Comparison of ENCODE assay signal across 8 cellular contexts in genomic region chr1:66931548-66932124, GRCh38. TPM values are rescaled to one million over a fixed set of nuclear protein-coding genes. Genes with fewer than 3 reads are reported as not detected.
DNase-seq lines count a peak whose midpoint lies in the region; ATAC-seq, FAIRE-seq and TF ChIP-seq lines count a peak whose summit lies in the region.

No MANE protein-coding gene starts in this region.

- TF ChIP-seq CTCF in GM12878 (IDR thresholded peaks at IDR 0.05 in 2 of 3, conservative IDR thresholded peaks at IDR 0.05 in 1 of 3; ENCODE audit: control insufficient read depth in 2 of 3, extremely low read depth in 1 of 3, insufficient read depth in 1 of 3, low read depth in 3 of 3, low read length in 3 of 3) (no peak), GM13976 (IDR thresholded peaks at IDR 0.05; ENCODE audit: borderline replicate concordance, control extremely low read depth, extremely low read depth, insufficient read depth, missing control alignments) (no peak)

- 26% methylated on average over 4 of the region's 6 CpGs for WGBS in HUES64
- WGBS in GM12878 (ENCODE audit: insufficient coverage, insufficient replicate concordance, low lambda C conversion rate, missing lambda C conversion rate): 1% methylated on average over 6 of the region's 6 CpGs
- WGBS in mesendoderm (ENCODE audit: extremely low coverage, insufficient coverage, low lambda C conversion rate): 100% methylated on average over 1 of the region's 6 CpGs

- H3K18ac ChIP-seq in mesendoderm (ENCODE audit: low read length): no peak overlapping the region

- peak overlapping the region; percentile 83 for H2AK5ac ChIP-seq in mesendoderm (ENCODE audit: low read length)

- no peak overlapping the region for H4K8ac ChIP-seq in mesendoderm (ENCODE audit: low read depth, low read length)

- no peaks in the 10 kb centered on the region for H3K79me1 ChIP-seq in mesendoderm (ENCODE audit: low read length)

- H2AFZ ChIP-seq in ACC112 (ENCODE audit: low read length, unreplicated experiment): no peak overlapping the region
- no peak overlapping the region; the same call in 1 of the 2 replicates for H2AFZ ChIP-seq in GM12878 (ENCODE audit: control insufficient read depth, low read depth, low read length)

- no peak overlapping the region for H2BK15ac ChIP-seq in mesendoderm (replicated peaks; ENCODE audit: low read depth)

- BruUV-seq in GM12878 (replicated peaks; lab: Mats Ljungman, UMichigan): no TSS peak

- H3K79me2 ChIP-seq in ACC112 (ENCODE audit: control insufficient read depth, insufficient read depth, low read length, unreplicated experiment) (peaks cover 83% of the 10 kb centered on the region), GM12878 (ENCODE audit: control insufficient read depth, insufficient read depth, low read length) (peaks cover 95% of the 10 kb centered on the region), mesendoderm (ENCODE audit: control insufficient read depth, insufficient read depth, low read length) (peaks cover 32% of the 10 kb centered on the region)

- H4K20me1 ChIP-seq in GM12878 (ENCODE audit: control insufficient read depth, insufficient read depth): no peaks in the 10 kb centered on the region

- in situ Hi-C loops in GM12878 (cut with MboI): loop anchor here (25.0 kb wide), 2 partner anchors 544 to 669 kb away; no protein-coding TSS in a partner anchor
- in situ Hi-C loops in GM13976 (cut with MboI; ENCODE audit: low sequenced_read_pairs, unreplicated experiment): loop anchor here (25.0 kb wide), 1 partner anchor 594 kb away; no protein-coding TSS in a partner anchor

- H3K56ac ChIP-seq in mesendoderm (ENCODE audit: low read length): peak overlapping the region; percentile 80

- FAIRE-seq in GM12878 (lab: Jason Lieb, UNC): no peak

- TF ChIP-seq EP300 in GM12878 (IDR thresholded peaks at IDR 0.05; ENCODE audit: borderline replicate concordance in 1 of 2, control insufficient read depth in 1 of 2, low read depth in 2 of 2, low read length in 2 of 2): no peak

- peak; percentile 26 for ATAC-seq in GM12878

- CTCF ChIA-PET in GM12878 (lab: Yijun Ruan, JAX): no interaction called here

- H3K23ac ChIP-seq in mesendoderm (ENCODE audit: low read length): no peak overlapping the region

- H3K9me3 ChIP-seq in HUES64 (ENCODE audit: insufficient read depth, low read depth, low read length) (no peaks in the 10 kb centered on the region), GM12878 (replicated peaks; ENCODE audit: control insufficient read depth, insufficient read depth, low read length) (no peaks in the 10 kb centered on the region)

- H3K4me2 ChIP-seq in GM12878 (ENCODE audit: control insufficient read depth, insufficient read depth): peak overlapping the region; percentile 78
- peak overlapping the region; percentile 61 for H3K4me2 ChIP-seq in mesendoderm (ENCODE audit: low read length)

- H3K27me3 ChIP-seq in ACC112 (ENCODE audit: insufficient read depth, low read length) (no peaks in the 10 kb centered on the region), HUES64 (ENCODE audit: insufficient read depth, low read length) (no peaks in the 10 kb centered on the region), GM12878 (replicated peaks in 1 of 2; ENCODE audit: control insufficient read depth in 2 of 2, insufficient read depth in 2 of 2, low read length in 1 of 2) (no peaks in the 10 kb centered on the region), mesendoderm (ENCODE audit: insufficient read depth, low read length, poor library complexity) (no peaks in the 10 kb centered on the region)

- no peak overlapping the region for H4K5ac ChIP-seq in mesendoderm (ENCODE audit: low read length)

- intact Hi-C loops in GM12878 (cut with micrococcal nuclease; ENCODE audit: unreplicated experiment): loop anchor here (2.0 to 10.0 kb wide), 5 partner anchors 53 to 657 kb away; partner anchors contain the start of genes IL23R and SERBP1

- no peak for TF ChIP-seq POLR2A in GM12878 (IDR thresholded peaks at IDR 0.05; ENCODE audit: low read depth, low read length)

- no peak for TF ChIP-seq RAD21 in GM12878 (IDR thresholded peaks at IDR 0.05; ENCODE audit: insufficient read depth, low read depth, low read length)

- RAD21 ChIA-PET in GM12878 (lab: Charles Lee; ENCODE audit: unreplicated experiment): interaction anchor here (1.4 kb wide), 1 partner anchor 64 kb away, joined by 5 read pairs; no protein-coding TSS in a partner anchor

- SMC1A ChIA-PET in GM12878 (lab: Charles Lee; ENCODE audit: uncharacterized antibody, unreplicated experiment): no interaction called here

- H3K9ac ChIP-seq in HUES64 (ENCODE audit: low read depth, low read length): peak overlapping the region; percentile 89
- H3K9ac ChIP-seq in GM12878 (ENCODE audit: control insufficient read depth, insufficient read depth, low read length): peak overlapping the region; percentile 95
- H3K9ac ChIP-seq in mesendoderm (ENCODE audit: low read length): peak overlapping the region; percentile 90

- H3K4me1 ChIP-seq in ACC112 (ENCODE audit: control insufficient read depth, insufficient read depth, low read length, unreplicated experiment): peaks cover 55% of the 10 kb centered on the region
- H3K4me1 ChIP-seq in HUES64 (ENCODE audit: insufficient read depth, low read length): peaks cover 24% of the 10 kb centered on the region
- H3K4me1 ChIP-seq in GM12878 (ENCODE audit: control insufficient read depth, insufficient read depth, low read length): no peaks in the 10 kb centered on the region
- no peaks in the 10 kb centered on the region for H3K4me1 ChIP-seq in mesendoderm (ENCODE audit: control insufficient read depth, low read depth, low read length)

- H3K4me3 ChIP-seq in ACC112 (ENCODE audit: low read depth, low read length) (peak overlapping the region; percentile 80), HUES64 (ENCODE audit: low read length) (peak overlapping the region; percentile 99), GM12878 (peak overlapping the region; percentile 92), mesendoderm (ENCODE audit: low read length) (peak overlapping the region; percentile 33)

- POLR2A ChIA-PET in GM12878 (lab: Charles Lee): interaction anchor here (1.2 to 1.8 kb wide), 4 partner anchors 12 to 258 kb away, joined by 3 to 6 read pairs (median 4); partner anchors contain the start of gene SLC35D1

- H3K27ac ChIP-seq in ACC112 (ENCODE audit: low read depth, low read length) (peak overlapping the region; percentile 83), HUES64 (ENCODE audit: low read depth, low read length) (no peak overlapping the region), GM12878 (ENCODE audit: control insufficient read depth, insufficient read depth) (peak overlapping the region; percentile 94), mesendoderm (ENCODE audit: low read depth, low read length) (no peak overlapping the region)

- H3K36me3 ChIP-seq in ACC112 (ENCODE audit: insufficient read depth, low read length): no peaks in the 10 kb centered on the region
- 0 out of 2 replicates have a peak, but pooled peaks cover 3% of the 10 kb centered on the region for H3K36me3 ChIP-seq in HUES64 (ENCODE audit: insufficient read depth, low read length)
- H3K36me3 ChIP-seq in GM12878 (ENCODE audit: control insufficient read depth in 2 of 2, insufficient read depth in 2 of 2, low read length in 1 of 2): no peaks in the 10 kb centered on the region; a peak in 1 of 4 replicates
- no peaks in the 10 kb centered on the region for H3K36me3 ChIP-seq in mesendoderm (ENCODE audit: control insufficient read depth, insufficient read depth, low read length)

- no peak for DNase-seq in GM12878 (ENCODE audit: low read depth, low spot score)
- DNase-seq in mesendoderm: no peak
- no peak for DNase-seq in NCI-H2029 (lab: John Stamatoyannopoulos, UW)
- no peak for DNase-seq in RPMI8226
- DNase-seq in NOMO-1 treated with dmso at 0.1 percent for 144 hours (lab: John Stamatoyannopoulos, UW; ENCODE audit: unreplicated experiment): no peak
- no peak for DNase-seq in GM13976 (ENCODE audit: low spot score)

- H2BK120ac ChIP-seq in mesendoderm (ENCODE audit: low read depth, low read length): no peak overlapping the region

- H3K4ac ChIP-seq in mesendoderm (ENCODE audit: low read depth, low read length): no peak overlapping the region

- H2BK5ac ChIP-seq in mesendoderm (ENCODE audit: low read length): no peak overlapping the region

RNA-seq across cellular contexts. Expression of gene MIER1, which starts 6.8 kb away (rescaled TPM):
- polyA plus RNA-seq in HUES64 (2013, experiment 1 of 2): 23.8 TPM
- 23.9 TPM for polyA plus RNA-seq in HUES64 (2013, experiment 2 of 2)
- total RNA-seq in GM12878 (2013; cell fraction: nucleolus; rRNA removed): 88.2 and 97.4 TPM in 2 replicates
- total RNA-seq in GM12878 (2014; rRNA removed) (24.7 and 30.9 TPM in 2 replicates), GM12878 (2014; rRNA removed; fragmentation: Illumina TruSeq; extraction: Trizol) (33.9 and 34.2 TPM in 2 replicates), GM12878 (2021) (29.7 and 31.4 TPM in 2 replicates)
- polyA plus RNA-seq in GM12878 (2011; ENCODE audit: low read depth): 10.0 TPM
- polyA plus RNA-seq in GM12878 (2011; rRNA removed) (22.8 and 39.8 TPM in 2 replicates), GM12878 (2014; fragmentation: Illumina TruSeq; extraction: Trizol) (26.6 and 32.5 TPM in 2 replicates), GM12878 (2014; fragmentation: Nextera tagmentation; extraction: Ambion mirVana) (10 to 100 TPM; 16.1 to 24.6 TPM), GM12878 (2014; rRNA removed) (13.4 and 13.6 TPM in 2 replicates), GM12878 (2016; fragmentation: Nextera tagmentation; extraction: Ambion mirVana) (10 to 100 TPM; 35.2 to 39.8 TPM)
- 6.0 and 6.5 TPM in 2 replicates for polyA plus RNA-seq in GM12878 (2011; cell fraction: cytosol; rRNA removed)
- polyA plus RNA-seq in GM12878 (2011; cell fraction: nucleus; rRNA removed): 11.9 and 13.5 TPM in 2 replicates
- 17.3 and 18.4 TPM in 2 replicates for polyA plus RNA-seq in GM12878 (2012)
- 24.2 and 30.5 TPM in 2 replicates for polyA minus RNA-seq in GM12878 (2011; rRNA and poly(A)+ RNA removed)
- polyA minus RNA-seq in GM12878 (2011; cell fraction: cytosol; rRNA and poly(A)+ RNA removed): 15.0 and 16.9 TPM in 2 replicates
- 32.2 and 64.8 TPM in 2 replicates for polyA minus RNA-seq in GM12878 (2011; cell fraction: nucleus; rRNA and poly(A)+ RNA removed)
- polyA plus RNA-seq in mesendoderm (2013, experiment 1 of 2): 15.1 TPM
- 15.0 TPM for polyA plus RNA-seq in mesendoderm (2013, experiment 2 of 2)

RNA-seq across cellular contexts. Expression of gene DNAI4, which starts 7.0 kb away (rescaled TPM):
- 1.00 TPM for polyA plus RNA-seq in HUES64 (2013, experiment 1 of 2)
- polyA plus RNA-seq in HUES64 (2013, experiment 2 of 2): 2.7 TPM
- 0.19 TPM in 1 of 2 replicates, not detected in the other for total RNA-seq in GM12878 (2013; cell fraction: nucleolus; rRNA removed)
- 0.16 TPM in 1 of 2 replicates, not detected in the other for total RNA-seq in GM12878 (2014; rRNA removed)
- total RNA-seq in GM12878 (2014; rRNA removed; fragmentation: Illumina TruSeq; extraction: Trizol): 0.23 and 0.27 TPM in 2 replicates
- total RNA-seq in GM12878 (2021): 0.46 and 0.77 TPM in 2 replicates
- not detected for polyA plus RNA-seq in GM12878 (2011; ENCODE audit: low read depth)
- 0.24 and 0.98 TPM in 2 replicates for polyA plus RNA-seq in GM12878 (2011; rRNA removed)
- polyA plus RNA-seq in GM12878 (2011; cell fraction: cytosol; rRNA removed): 0.09 TPM in 1 of 2 replicates, not detected in the other
- 0.13 TPM in 1 of 2 replicates, not detected in the other for polyA plus RNA-seq in GM12878 (2011; cell fraction: nucleus; rRNA removed)
- polyA plus RNA-seq in GM12878 (2012): 0.08 and 0.22 TPM in 2 replicates
- 0.10 and 0.13 TPM in 2 replicates for polyA plus RNA-seq in GM12878 (2014; fragmentation: Illumina TruSeq; extraction: Trizol)
- polyA plus RNA-seq in GM12878 (2014; fragmentation: Nextera tagmentation; extraction: Ambion mirVana): under 1 TPM; 0.15 to 0.21 TPM
- polyA plus RNA-seq in GM12878 (2014; rRNA removed): 0.15 and 0.27 TPM in 2 replicates
- 1 to 10 TPM; 1.2 to 2.3 TPM for polyA plus RNA-seq in GM12878 (2016; fragmentation: Nextera tagmentation; extraction: Ambion mirVana)
- polyA minus RNA-seq in GM12878 (2011; rRNA and poly(A)+ RNA removed): not detected in 2 replicates
- not detected in 2 replicates for polyA minus RNA-seq in GM12878 (2011; cell fraction: cytosol; rRNA and poly(A)+ RNA removed)
- 0.10 TPM in 1 of 2 replicates, not detected in the other for polyA minus RNA-seq in GM12878 (2011; cell fraction: nucleus; rRNA and poly(A)+ RNA removed)
- 0.34 TPM for polyA plus RNA-seq in mesendoderm (2013, experiment 1 of 2)
- 0.34 TPM for polyA plus RNA-seq in mesendoderm (2013, experiment 2 of 2)

Comparison
In these comparisons a context has a peak if more than half of its experiments do, and no peak if none do; other contexts are left out.
1. H3K27ac ChIP-seq: peak in ACC112 (single experiment) and GM12878 (single experiment); none in HUES64 (single experiment) and mesendoderm (single experiment).
2. H3K4me3 ChIP-seq: peak in every context shown above with its lines; median percentile 99 in HUES64; 92 in GM12878; 80 in ACC112; 33 in mesendoderm.
3. Peak in every context shown above with its lines, with median percentiles within 50 percentile points of each other: H3K9ac ChIP-seq.